ENCODE assay signal across 28 cellular contexts in genomic region chr9:135901036-135901758, GRCh38.
"Had no signal": no experiment of that assay in that cellular context is flagged by ENCODE, and none has a peak within 500 bp of the region (broad histone marks: within the 10 kb centered on the region; RNA-seq: fewer than 3 reads in every experiment).

No MANE protein-coding gene starts in this region.

- H3K9me3 ChIP-seq: esophagus muscularis mucosa, left ventricle myocardium inferior, mucosa of descending colon, neutrophil, pancreas, right atrium auricular region, spleen, tibial nerve, vagina had no signal

- H3K27me3 ChIP-seq: esophagus muscularis mucosa, pancreas, right atrium auricular region, spleen, tibial nerve, vagina had no signal

- H3K36me3 ChIP-seq: esophagus muscularis mucosa, left ventricle myocardium inferior, neutrophil, pancreas, right atrium auricular region, spleen, tibial nerve, vagina had no signal

- DNase-seq: activated CD4-positive, alpha-beta T cell treated with anti-CD3 and anti-CD28 coated beads for 48 hours; activated CD4-positive, alpha-beta T cell treated with anti-CD3 and anti-CD28 coated beads, Interleukin-2, amount 50 U/mL, for 48 hours; activated CD8-positive, alpha-beta memory T cell treated with anti-CD3 and anti-CD28 coated beads for 24 hours; activated CD8-positive, alpha-beta memory T cell treated with anti-CD3 and anti-CD28 coated beads, Interleukin-2, amount 50 U/mL, for 4 hours; activated gamma-delta T cell; activated naive CD4-positive, alpha-beta T cell treated with anti-CD3 and anti-CD28 coated beads, Interleukin-2, amount 50 U/mL, for 16 hours; activated naive CD8-positive, alpha-beta T cell treated with anti-CD3 and anti-CD28 coated beads, Interleukin-2, amount 50 U/mL, for 24 hours; activated T-cell treated with anti-CD3 and anti-CD28 coated beads, Interleukin-2, amount 50 U/mL, for 1 hour; foreskin melanocyte; left ventricle myocardium inferior; mesendoderm; mucosa of descending colon; pancreas; stimulated activated CD4-positive, alpha-beta T cell treated with anti-CD3 and anti-CD28 coated beads, Interleukin-2, amount 100 ng/mL, for 48 hours; stimulated activated naive CD4-positive, alpha-beta T cell treated with Interleukin-2 at 50 U/mL for 16 hours; T-helper 1 cell had no signal

- H3K27me3 Mint-ChIP-seq: activated naive CD8-positive, alpha-beta T cell treated with anti-CD3 and anti-CD28 coated beads, Interleukin-2, amount 50 U/mL, for 24 hours; central memory CD8-positive, alpha-beta T cell; dendritic cell treated with granulocyte-macrophage colony-stimulating factor and Interleukin-4, amounts not matched to agents 40 ng/mL and 50 ng/mL, for 4 days; natural killer cell treated with Interleukin-12 subunit alpha and Interleukin-12 subunit beta and Interleukin-15 and Interleukin-18, amount 100 ng/mL, for 72 hours had no signal

- ATAC-seq: activated CD4-positive, CD25-positive, alpha-beta regulatory T cell treated with anti-CD3 and anti-CD28 coated beads, Interleukin-2, amount 50 U/mL, for 24 hours; activated naive CD8-positive, alpha-beta T cell treated with anti-CD3 and anti-CD28 coated beads, Interleukin-2, amount 50 U/mL, for 24 hours; mucosa of descending colon; natural killer cell treated with Interleukin-12 subunit alpha and Interleukin-12 subunit beta and Interleukin-15 and Interleukin-18, amount 100 ng/mL, for 72 hours; pancreas had no signal

- H3K27ac Mint-ChIP-seq: activated naive CD8-positive, alpha-beta T cell treated with anti-CD3 and anti-CD28 coated beads, Interleukin-2, amount 50 U/mL, for 24 hours; activated T-helper 1 cell treated with anti-CD3 and anti-CD28 coated beads, Interleukin-12 subunit alpha, Interleukin-12 subunit beta, Interleukin-2, Interleukin-4 antibody, amounts not matched to agents 30 ng/mL and 10 ng/mL and 1 ng/mL, durations not matched to agents 14 hours and 24 hours and 36 hours; dendritic cell treated with granulocyte-macrophage colony-stimulating factor and Interleukin-4, amounts not matched to agents 40 ng/mL and 50 ng/mL, for 4 days; natural killer cell treated with Interleukin-12 subunit alpha and Interleukin-12 subunit beta and Interleukin-15 and Interleukin-18, amount 100 ng/mL, for 72 hours had no signal

- H3K9me3 Mint-ChIP-seq: central memory CD8-positive, alpha-beta T cell; dendritic cell treated with granulocyte-macrophage colony-stimulating factor and Interleukin-4, amounts not matched to agents 40 ng/mL and 50 ng/mL, for 4 days; natural killer cell treated with Interleukin-12 subunit alpha and Interleukin-12 subunit beta and Interleukin-15 and Interleukin-18, amount 100 ng/mL, for 72 hours had no signal

- H3K4me3 ChIP-seq: esophagus muscularis mucosa, left ventricle myocardium inferior, lung, mucosa of descending colon, pancreas, right atrium auricular region, spleen, tibial nerve, vagina had no signal

- H3K4me3 Mint-ChIP-seq: activated naive CD8-positive, alpha-beta T cell treated with anti-CD3 and anti-CD28 coated beads, Interleukin-2, amount 50 U/mL, for 24 hours; activated T-helper 1 cell treated with anti-CD3 and anti-CD28 coated beads, Interleukin-12 subunit alpha, Interleukin-12 subunit beta, Interleukin-2, Interleukin-4 antibody, amounts not matched to agents 30 ng/mL and 10 ng/mL and 1 ng/mL, durations not matched to agents 14 hours and 24 hours and 36 hours; central memory CD8-positive, alpha-beta T cell; dendritic cell treated with granulocyte-macrophage colony-stimulating factor and Interleukin-4, amounts not matched to agents 40 ng/mL and 50 ng/mL, for 4 days; natural killer cell treated with Interleukin-12 subunit alpha and Interleukin-12 subunit beta and Interleukin-15 and Interleukin-18, amount 100 ng/mL, for 72 hours had no signal

- H3K27ac ChIP-seq: esophagus muscularis mucosa, left ventricle myocardium inferior, neutrophil, pancreas, right atrium auricular region, tibial nerve, vagina had no signal
